ENCODE assay signal across 11 cellular contexts in the genomic region with DNA sequence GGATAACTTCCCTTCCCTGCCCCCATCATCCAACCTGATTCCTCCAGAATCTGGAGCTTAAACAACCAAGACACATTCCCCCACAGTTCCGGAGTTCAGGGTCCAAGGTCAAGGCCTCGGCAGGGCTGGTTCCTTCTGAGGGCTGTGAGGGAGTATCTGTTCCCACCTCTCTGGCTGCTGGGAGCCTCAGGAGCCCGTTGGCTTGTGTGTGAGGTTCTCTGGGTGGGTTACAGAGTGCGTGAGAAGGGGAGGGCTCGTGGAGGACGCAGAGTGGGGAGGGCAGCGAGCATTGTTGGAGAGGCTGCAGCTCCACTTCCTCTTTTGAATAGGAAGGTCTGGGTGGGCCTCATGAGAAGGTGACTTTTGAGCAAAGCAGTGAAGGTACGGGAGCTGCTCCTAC. TPM values are rescaled to one million over a fixed set of nuclear protein-coding genes. Genes with fewer than 3 reads are reported as not detected.
DNase-seq lines count a peak whose midpoint lies in the region; ATAC-seq and TF ChIP-seq lines count a peak whose summit lies in the region.
"Had no signal": no experiment of that assay in that cellular context is flagged by ENCODE, and none has a peak within 500 bp of the region (broad histone marks: within the 10 kb centered on the region; RNA-seq: fewer than 3 reads in every experiment).

No MANE protein-coding gene starts in this region.

- H3K4me3 Mint-ChIP-seq in activated naive CD8-positive, alpha-beta T cell treated with anti-CD3 and anti-CD28 coated beads for 36 hours = no peak overlapping the region
- H3K4me3 Mint-ChIP-seq in activated naive CD8-positive, alpha-beta T cell treated with anti-CD3 and anti-CD28 coated beads, Interleukin-2, amount 50 U/mL, for 24 hours = no peak overlapping the region
- peak overlapping the region; percentile 57 for H3K4me3 Mint-ChIP-seq in type B pancreatic cell

- H3K36me3 ChIP-seq in transverse colon = no peaks in the 10 kb centered on the region

- H3K4me1 ChIP-seq in right cardiac atrium (ENCODE audit: control insufficient read depth, insufficient read depth, low read length) = no peaks in the 10 kb centered on the region
- peaks cover 0 to 10% (median 4%) of the 10 kb centered on the region in 4 donors for H3K4me1 ChIP-seq in transverse colon

- H3K4me1 Mint-ChIP-seq in activated naive CD8-positive, alpha-beta T cell treated with anti-CD3 and anti-CD28 coated beads for 36 hours = peaks cover 6% of the 10 kb centered on the region
- H3K4me1 Mint-ChIP-seq in activated naive CD8-positive, alpha-beta T cell treated with anti-CD3 and anti-CD28 coated beads, Interleukin-2, amount 50 U/mL, for 24 hours = peaks cover 4% of the 10 kb centered on the region
- H3K4me1 Mint-ChIP-seq in type B pancreatic cell (ENCODE audit: unreplicated experiment) = peaks cover 12% of the 10 kb centered on the region

- no peaks in the 10 kb centered on the region for H3K27me3 Mint-ChIP-seq in activated naive CD8-positive, alpha-beta T cell treated with anti-CD3 and anti-CD28 coated beads for 36 hours
- no peaks in the 10 kb centered on the region for H3K27me3 Mint-ChIP-seq in activated naive CD8-positive, alpha-beta T cell treated with anti-CD3 and anti-CD28 coated beads, Interleukin-2, amount 50 U/mL, for 24 hours
- H3K27me3 Mint-ChIP-seq in type B pancreatic cell = no peaks in the 10 kb centered on the region

- H3K9me3 Mint-ChIP-seq in activated naive CD8-positive, alpha-beta T cell treated with anti-CD3 and anti-CD28 coated beads for 36 hours = no peaks in the 10 kb centered on the region
- H3K9me3 Mint-ChIP-seq in activated naive CD8-positive, alpha-beta T cell treated with anti-CD3 and anti-CD28 coated beads, Interleukin-2, amount 50 U/mL, for 24 hours = no peaks in the 10 kb centered on the region
- H3K9me3 Mint-ChIP-seq in type B pancreatic cell = no peaks in the 10 kb centered on the region

- WGBS in right cardiac atrium = 48% methylated on average over 8 of the region's 8 CpGs
- WGBS in transverse colon (ENCODE audit: low coverage in 1 of 2), 2 donors = 20 to 38% methylated on average over 1 to 8 of the region's 8 CpGs

- no peak for DNase-seq in activated naive CD8-positive, alpha-beta T cell treated with anti-CD3 and anti-CD28 coated beads for 36 hours
- DNase-seq in activated naive CD8-positive, alpha-beta T cell treated with anti-CD3 and anti-CD28 coated beads, Interleukin-2, amount 50 U/mL, for 24 hours = no peak
- peak; percentile 23 for DNase-seq in OCI-M1 (lab: John Stamatoyannopoulos, UW)
- no peak for DNase-seq in right cardiac atrium
- no peak for DNase-seq in type B pancreatic cell (ENCODE audit: extremely low spot score, unreplicated experiment)
- no peak for DNase-seq in transverse colon
- DNase-seq in ureter (ENCODE audit: low spot score) = no peak
- no peak for DNase-seq in A172 (ENCODE audit: low spot score)
- DNase-seq: cerebellar nuclear complex; DMS79 treated with DMSO at 0.1 percent for 48 hours; stimulated activated naive CD4-positive, alpha-beta T cell treated with Interleukin-2 at 50 U/mL for 16 hours had no signal

- TF ChIP-seq CTCF in type B pancreatic cell (conservative IDR thresholded peaks at IDR 0.05) (no peak), transverse colon (IDR thresholded peaks at IDR 0.05) (no peak)

- in situ Hi-C loops in transverse colon (cut with MboI; ENCODE audit: low pct_ligation_motif_present in 1 of 4, low pct_unique_long_range_greater_than_20kb in 1 of 4, low sequenced_read_pairs in 3 of 4) = no loop called here

- H3K27ac ChIP-seq in right cardiac atrium (ENCODE audit: low read length) (no peak overlapping the region), transverse colon (no peak overlapping the region)

- H3K4me3 ChIP-seq in right cardiac atrium (ENCODE audit: low read length) (no peak overlapping the region), transverse colon (no peak overlapping the region)

- intact Hi-C loops in right cardiac atrium (cut with DNase I) = no loop called here
- intact Hi-C loops in transverse colon (cut with DNase I; ENCODE audit: low total_unique reads) = no loop called here

- TF ChIP-seq EP300 in transverse colon (IDR thresholded peaks at IDR 0.05; ENCODE audit: low read depth) = no peak

- H3K9me3 ChIP-seq in right cardiac atrium (ENCODE audit: control insufficient read depth, low read length) (no peaks in the 10 kb centered on the region), transverse colon (no peaks in the 10 kb centered on the region)

- no peak for TF ChIP-seq POLR2A in transverse colon (IDR thresholded peaks at IDR 0.05)

- H3K27me3 ChIP-seq in right cardiac atrium (ENCODE audit: control insufficient read depth, insufficient read depth) (no peaks in the 10 kb centered on the region), transverse colon (no peaks in the 10 kb centered on the region)

- H3K27ac Mint-ChIP-seq in activated naive CD8-positive, alpha-beta T cell treated with anti-CD3 and anti-CD28 coated beads for 36 hours = peak overlapping the region; percentile 8
- H3K27ac Mint-ChIP-seq in activated naive CD8-positive, alpha-beta T cell treated with anti-CD3 and anti-CD28 coated beads, Interleukin-2, amount 50 U/mL, for 24 hours = no peak overlapping the region
- H3K27ac Mint-ChIP-seq in type B pancreatic cell = peak overlapping the region; percentile 58

- no peak for ATAC-seq in activated naive CD8-positive, alpha-beta T cell treated with anti-CD3 and anti-CD28 coated beads, Interleukin-2, amount 50 U/mL, for 24 hours
- ATAC-seq in right cardiac atrium = peak; percentile 6 to 22

- H3K36me3 Mint-ChIP-seq in activated naive CD8-positive, alpha-beta T cell treated with anti-CD3 and anti-CD28 coated beads for 36 hours = no peaks in the 10 kb centered on the region
- H3K36me3 Mint-ChIP-seq in activated naive CD8-positive, alpha-beta T cell treated with anti-CD3 and anti-CD28 coated beads, Interleukin-2, amount 50 U/mL, for 24 hours (ENCODE audit: low read depth) = no peaks in the 10 kb centered on the region
- peaks cover 4% of the 10 kb centered on the region for H3K36me3 Mint-ChIP-seq in type B pancreatic cell

RNA-seq across cellular contexts. Expression of gene SERHL2, which starts 8.5 kb away (rescaled TPM):
- 1 to 10 TPM; 2.1 to 2.3 TPM for total RNA-seq in activated naive CD8-positive, alpha-beta T cell treated with anti-CD3 and anti-CD28 coated beads for 36 hours
- total RNA-seq in right cardiac atrium (1 to 10 TPM; 3.3 to 5.0 (median 4.3) TPM), type B pancreatic cell (ENCODE audit: low replicate concordance) (2.8 and 3.9 TPM in 2 replicates), transverse colon (1 to 10 TPM in 1 of 4 donors, under 1 TPM in 1, not detected in 2; 0.95 to 2.0 TPM), ureter (10.8 TPM)
- polyA plus RNA-seq in right cardiac atrium = 4.8 TPM
- not detected in 2 replicates for total RNA-seq in A172 (2014; rRNA removed; shearing (Covaris generic))

RNA-seq across cellular contexts. Expression of gene RRP7A, which starts 42.7 kb away (rescaled TPM):
- 100 to 1,000 TPM; 184 to 193 TPM for total RNA-seq in activated naive CD8-positive, alpha-beta T cell treated with anti-CD3 and anti-CD28 coated beads for 36 hours
- total RNA-seq in right cardiac atrium (10 to 100 TPM; 23.5 to 29.8 (median 25.1) TPM), type B pancreatic cell (ENCODE audit: low replicate concordance) (76.0 and 102 TPM in 2 replicates), transverse colon (10 to 100 TPM; 13.1 to 27.0 (median 17.2) TPM), ureter (54.9 TPM)
- polyA plus RNA-seq in right cardiac atrium = 19.3 TPM
- 40.4 and 44.6 TPM in 2 replicates for total RNA-seq in A172 (2014; rRNA removed; shearing (Covaris generic))

RNA-seq across cellular contexts. Expression of gene POLDIP3, which starts 52.4 kb away (rescaled TPM):
- 10 to 100 TPM; 71.7 to 72.0 TPM for total RNA-seq in activated naive CD8-positive, alpha-beta T cell treated with anti-CD3 and anti-CD28 coated beads for 36 hours
- total RNA-seq in right cardiac atrium (10 to 100 TPM; 33.2 to 44.7 (median 38.7) TPM), type B pancreatic cell (ENCODE audit: low replicate concordance) (75.6 and 86.9 TPM in 2 replicates), transverse colon (10 to 100 TPM; 36.5 to 69.5 (median 45.2) TPM), ureter (64.9 TPM)
- polyA plus RNA-seq in right cardiac atrium = 20.8 TPM
- total RNA-seq in A172 (2014; rRNA removed; shearing (Covaris generic)) = 28.5 and 30.6 TPM in 2 replicates
